In the genomic region with DNA sequence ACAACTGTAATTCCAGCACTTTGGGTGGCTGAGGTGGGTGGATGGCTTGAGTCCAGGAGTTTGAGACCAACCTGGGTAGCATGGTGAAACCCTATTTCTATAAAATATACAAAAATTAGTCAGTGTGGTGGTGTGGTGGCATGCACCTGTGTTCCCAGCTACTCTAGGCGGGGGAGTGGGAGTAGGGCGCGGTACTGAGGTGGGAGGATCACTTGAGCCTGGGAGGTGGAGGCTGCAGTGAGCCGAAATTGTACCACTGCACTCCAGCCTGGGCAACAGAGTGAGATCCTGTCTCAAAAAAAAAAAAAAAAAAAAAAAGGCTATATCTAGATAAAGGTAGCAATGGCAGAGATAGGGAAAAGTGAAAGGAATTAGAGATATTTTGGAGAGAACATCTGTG, we compare ENCODE assay signal across 7 cellular contexts. TPM values are rescaled to one million over a fixed set of nuclear protein-coding genes. Genes with fewer than 3 reads are reported as not detected.
A peak's percentile ranks its signal among the peaks of the same experiment; 100 is the strongest.
DNase-seq lines count a peak whose midpoint lies in the region; ATAC-seq, FAIRE-seq and TF ChIP-seq lines count a peak whose summit lies in the region.
"Not testable (repeated sequence)": the region's sequence is repeated elsewhere in the genome, so short reads cannot be mapped to it uniquely, and the experiment has no call there.

No MANE protein-coding gene starts in this region.

- CTCF ChIA-PET in PC-9 (lab: Charles Lee), result not testable (repeated sequence)
- CTCF ChIA-PET in activated CD4-positive, alpha-beta T cell treated with anti-CD3 and anti-CD28 coated beads for 36 hours (lab: Charles Lee), result interaction anchor here (0.5 to 0.6 kb wide), 2 partner anchors 57 to 376 kb away, joined by 3 read pairs; no protein-coding TSS in a partner anchor
- CTCF ChIA-PET in H1 (lab: Charles Lee; ENCODE audit: partially characterized antibody), result interaction anchor here (0.9 kb wide), 1 partner anchor 167 kb away, joined by 3 read pairs; no protein-coding TSS in a partner anchor

- intact Hi-C loops in CD14-positive monocyte (cut with micrococcal nuclease); PC-9 (cut with micrococcal nuclease; ENCODE audit: unreplicated experiment); head of caudate nucleus (cut with DNase I); spleen (cut with DNase I; ENCODE audit: low total_unique reads): not testable (repeated sequence)
- intact Hi-C loops in activated CD4-positive, alpha-beta T cell treated with anti-CD3 and anti-CD28 coated beads for 36 hours (cut with DNase I, micrococcal nuclease), result loop anchor here in 1 of 2 experiments (10.0 kb wide), 1 partner anchor 188 kb away; no protein-coding TSS in a partner anchor

- not testable (repeated sequence) for H3K4ac ChIP-seq in H1 (replicated peaks; ENCODE audit: insufficient read length, low read depth, low read length)

- 0 out of 2 replicates have a peak overlapping the region, but pooled peaks have one; percentile 72 for H3K27ac ChIP-seq in PC-9
- not testable (repeated sequence) for H3K27ac ChIP-seq in H1 (ENCODE audit: low read depth, low read length)
- H3K27ac ChIP-seq in spleen, result peak overlapping the region in 5 of 8 donors; percentile 43 to 71 (median 66)

- not testable (repeated sequence) for TF ChIP-seq CTCF in CD14-positive monocyte (IDR thresholded peaks at IDR 0.05); PC-9 (conservative IDR thresholded peaks at IDR 0.05); H1 (IDR thresholded peaks at IDR 0.05; ENCODE audit: control extremely low read depth in 1 of 3, insufficient read depth in 1 of 3, low read depth in 1 of 3, low read length in 3 of 3); spleen (IDR thresholded peaks at IDR 0.05 in 8 of 11, conservative IDR thresholded peaks at IDR 0.05 in 3 of 11)

- POLR2A ChIA-PET in PC-9 (lab: Charles Lee; ENCODE audit: unreplicated experiment), result interaction anchor here (0.6 kb wide), 1 partner anchor 98 kb away, joined by 30 read pairs; no protein-coding TSS in a partner anchor
- POLR2A ChIA-PET in activated CD4-positive, alpha-beta T cell treated with anti-CD3 and anti-CD28 coated beads for 36 hours (lab: Charles Lee), result interaction anchor here (0.6 kb wide), 1 partner anchor 224 kb away, joined by 4 read pairs; no protein-coding TSS in a partner anchor
- POLR2A ChIA-PET in H1 (lab: Charles Lee; ENCODE audit: partially characterized antibody), result interaction anchor here (0.7 to 3.1 kb wide), 3 partner anchors 18 to 167 kb away, joined by 3 to 12 read pairs (median 3); a partner anchor contains a TSS

- H3K9me3 ChIP-seq in PC-9 (ENCODE audit: insufficient read depth, low read depth); H1 (ENCODE audit: insufficient read depth in 2 of 2, low read depth in 1 of 2, low read length in 1 of 2); spleen: not testable (repeated sequence)

- not testable (repeated sequence) for BruUV-seq in PC-9 (replicated peaks; lab: Mats Ljungman, UMichigan)

- not testable (repeated sequence) for TF ChIP-seq POLR2A in H1 (IDR thresholded peaks at IDR 0.05; ENCODE audit: control extremely low read depth in 1 of 2, low read depth in 2 of 2, low read length in 2 of 2); spleen (IDR thresholded peaks at IDR 0.05)

- H3K9me3 Mint-ChIP-seq in CD14-positive monocyte; activated CD4-positive, alpha-beta T cell treated with anti-CD3 and anti-CD28 coated beads for 36 hours (ENCODE audit: low read depth); activated naive CD4-positive, alpha-beta T cell treated with anti-CD3 and anti-CD28 coated beads, Interleukin-2, amount 50 U/mL, for 72 hours: not testable (repeated sequence)

- not testable (repeated sequence) for TF ChIP-seq EP300 in H1 (IDR thresholded peaks at IDR 0.05; ENCODE audit: borderline replicate concordance in 1 of 2, low read depth in 2 of 2, low read length in 2 of 2)

- DNase-seq in CD14-positive monocyte (ENCODE audit: low spot score); PC-9; activated naive CD4-positive, alpha-beta T cell treated with anti-CD3 and anti-CD28 coated beads, Interleukin-2, amount 50 U/mL, for 72 hours (ENCODE audit: low spot score in 2 of 2); H1 (ENCODE audit: low read depth in 1 of 2, low spot score in 2 of 2); spleen: not testable (repeated sequence)
- peak; percentile 14 for DNase-seq in activated CD4-positive, alpha-beta T cell treated with anti-CD3 and anti-CD28 coated beads for 36 hours
- DNase-seq in head of caudate nucleus, result peak in 38 of 42 donors; percentile 16 to 68 (median 40)

- not testable (repeated sequence) for H2BK5ac ChIP-seq in H1 (ENCODE audit: low read depth, low read length)

- H4K91ac ChIP-seq in H1 (replicated peaks; ENCODE audit: insufficient read length, low read length), result not testable (repeated sequence)

- H2AK5ac ChIP-seq in H1 (ENCODE audit: low read depth, low read length), result not testable (repeated sequence)

- H4K20me1 ChIP-seq in PC-9 (ENCODE audit: insufficient read depth), result peaks cover 29% of the 10 kb centered on the region
- not testable (repeated sequence) for H4K20me1 ChIP-seq in H1 (replicated peaks in 1 of 2; ENCODE audit: control insufficient read depth in 1 of 2, insufficient read depth in 2 of 2, low read length in 2 of 2)

- not testable (repeated sequence) for H3K4me2 ChIP-seq in PC-9; H1 (ENCODE audit: insufficient read depth in 1 of 2, low read depth in 2 of 2, low read length in 2 of 2)

- peaks cover 25% of the 10 kb centered on the region for H3K4me1 ChIP-seq in PC-9 (replicated peaks; ENCODE audit: insufficient read depth)
- peaks cover 3 to 12% (median 6%) of the 10 kb centered on the region in 4 experiments for H3K4me1 ChIP-seq in H1 (replicated peaks in 1 of 4; ENCODE audit: control insufficient read depth in 3 of 4, insufficient read depth in 4 of 4, low read length in 3 of 4)
- H3K4me1 ChIP-seq in spleen, result peaks cover 9 to 94% (median 35%) of the 10 kb centered on the region in 6 donors

- H4K5ac ChIP-seq in H1 (ENCODE audit: insufficient read length, low read depth, low read length), result not testable (repeated sequence)

- H3K27ac Mint-ChIP-seq in CD14-positive monocyte, result peak overlapping the region in 6 of 7 donors; percentile 26 to 87 (median 81)
- not testable (repeated sequence) for H3K27ac Mint-ChIP-seq in activated CD4-positive, alpha-beta T cell treated with anti-CD3 and anti-CD28 coated beads for 36 hours
- peak overlapping the region; percentile 20 to 62 for H3K27ac Mint-ChIP-seq in activated naive CD4-positive, alpha-beta T cell treated with anti-CD3 and anti-CD28 coated beads, Interleukin-2, amount 50 U/mL, for 72 hours

- not testable (repeated sequence) for H2BK120ac ChIP-seq in H1 (replicated peaks; ENCODE audit: low read depth, low read length)

- TF ChIP-seq RAD21 in H1 (IDR thresholded peaks at IDR 0.05 in 1 of 2, conservative IDR thresholded peaks at IDR 0.05 in 1 of 2; ENCODE audit: low read depth in 2 of 2, low read length in 2 of 2), result not testable (repeated sequence)

- WGBS in H1 (ENCODE audit: extremely low coverage in 1 of 2, insufficient coverage in 1 of 2, insufficient read length in 1 of 2, insufficient replicate concordance in 2 of 2, low coverage in 1 of 2, low lambda C conversion rate in 2 of 2, missing lambda C conversion rate in 1 of 2), 2 experiments, result 98% methylated on average over 4 of the region's 4 CpGs; no CpG with 5 or more reads in 1 of the 2 experiments
- WGBS in spleen, 5 donors, result 94 to 97% (median 96%) methylated on average over 4 of the region's 4 CpGs

- not testable (repeated sequence) for H3K27me3 ChIP-seq in PC-9 (ENCODE audit: insufficient read depth, low read depth); H1 (replicated peaks in 1 of 4; ENCODE audit: control insufficient read depth in 3 of 4, extremely low read depth in 1 of 4, insufficient read depth in 3 of 4, low read length in 3 of 4); spleen (replicated peaks in 1 of 7)

- not testable (repeated sequence) for H2AFZ ChIP-seq in PC-9; H1 (ENCODE audit: low read length)

- H3K4me3 ChIP-seq in PC-9; H1 (ENCODE audit: extremely low read depth in 1 of 4, insufficient read depth in 2 of 4, low read depth in 3 of 4, low read length in 4 of 4): not testable (repeated sequence)
- H3K4me3 ChIP-seq in spleen, result peak overlapping the region in 4 of 8 donors; percentile 12 to 54 (median 32)

- H2BK12ac ChIP-seq in H1 (ENCODE audit: low read depth, low read length), result not testable (repeated sequence)

- H3K36me3 ChIP-seq in PC-9 (ENCODE audit: low read depth); H1 (ENCODE audit: control insufficient read depth in 2 of 4, insufficient read depth in 4 of 4, low read length in 3 of 4); spleen: not testable (repeated sequence)

- FAIRE-seq in H1 (lab: Jason Lieb, UNC), result not testable (repeated sequence)

- H3K4me1 Mint-ChIP-seq in CD14-positive monocyte, result peaks cover 44% of the 10 kb centered on the region
- H3K4me1 Mint-ChIP-seq in activated CD4-positive, alpha-beta T cell treated with anti-CD3 and anti-CD28 coated beads for 36 hours, result peaks cover 42% of the 10 kb centered on the region

- H3K9ac ChIP-seq in H1 (replicated peaks in 1 of 4; ENCODE audit: extremely low read depth in 1 of 4, low read depth in 3 of 4, low read length in 3 of 4), result not testable (repeated sequence)

- H2BK20ac ChIP-seq in H1 (ENCODE audit: low read length), result not testable (repeated sequence)

- not testable (repeated sequence) for H3K79me1 ChIP-seq in H1 (ENCODE audit: low read depth, low read length)

- 0 out of 2 replicates have a peak overlapping the region, but pooled peaks have one; percentile 14 for H4K8ac ChIP-seq in H1 (ENCODE audit: extremely low read depth, insufficient read depth, low read length)

- H3K14ac ChIP-seq in H1 (ENCODE audit: insufficient read length), result not testable (repeated sequence)

- H3K9me2 ChIP-seq in PC-9 (ENCODE audit: insufficient read depth), result not testable (repeated sequence)

- not testable (repeated sequence) for H3K56ac ChIP-seq in H1 (replicated peaks; ENCODE audit: insufficient read length, low read depth, low read length)

- ATAC-seq in activated CD4-positive, alpha-beta T cell treated with anti-CD3 and anti-CD28 coated beads for 36 hours, result not testable (repeated sequence)
- ATAC-seq in activated naive CD4-positive, alpha-beta T cell treated with anti-CD3 and anti-CD28 coated beads, Interleukin-2, amount 50 U/mL, for 72 hours, result peak in 1 of 2 donors; percentile 47

- peaks cover 22% of the 10 kb centered on the region; the same call in 1 of the 2 replicates for H3F3A ChIP-seq in PC-9 (ENCODE audit: insufficient read depth, low read depth)

- H3K23me2 ChIP-seq in H1 (ENCODE audit: low read depth, low read length), result not testable (repeated sequence)

- H3K79me2 ChIP-seq in PC-9 (ENCODE audit: low read depth) (peaks cover 81% of the 10 kb centered on the region), H1 (ENCODE audit: control insufficient read depth in 1 of 2, insufficient read depth in 2 of 2, low read length in 2 of 2) (peaks cover 0 to 83% of the 10 kb centered on the region in 2 experiments; a peak in 3 of 4 replicates)

- H3K27me3 Mint-ChIP-seq in CD14-positive monocyte (ENCODE audit: low read depth in 3 of 3); activated CD4-positive, alpha-beta T cell treated with anti-CD3 and anti-CD28 coated beads for 36 hours: not testable (repeated sequence)

- not testable (repeated sequence) for H3K18ac ChIP-seq in H1 (ENCODE audit: extremely low read depth, low read length)

- H3K4me3 Mint-ChIP-seq in CD14-positive monocyte, result peak overlapping the region; percentile 6 to 58
- not testable (repeated sequence) for H3K4me3 Mint-ChIP-seq in activated CD4-positive, alpha-beta T cell treated with anti-CD3 and anti-CD28 coated beads for 36 hours

- not testable (repeated sequence) for H3K23ac ChIP-seq in H1 (ENCODE audit: insufficient read length)

- not testable (repeated sequence) for H2BK15ac ChIP-seq in H1 (ENCODE audit: low read length)

- H3K36me3 Mint-ChIP-seq in CD14-positive monocyte; activated CD4-positive, alpha-beta T cell treated with anti-CD3 and anti-CD28 coated beads for 36 hours (ENCODE audit: low read depth); activated naive CD4-positive, alpha-beta T cell treated with anti-CD3 and anti-CD28 coated beads, Interleukin-2, amount 50 U/mL, for 72 hours: not testable (repeated sequence)

RNA-seq across cellular contexts. Expression of a gene that starts 25.0 kb away (rescaled TPM):
- 1 to 10 TPM; 3.0 to 4.7 TPM for polyA plus RNA-seq in CD14-positive monocyte
- total RNA-seq in PC-9 (2021), result 40.2 and 46.2 TPM in 2 replicates
- 10 to 100 TPM; 50.1 to 61.6 TPM for total RNA-seq in activated CD4-positive, alpha-beta T cell treated with anti-CD3 and anti-CD28 coated beads for 36 hours
- total RNA-seq in activated naive CD4-positive, alpha-beta T cell treated with anti-CD3 and anti-CD28 coated beads, Interleukin-2, amount 50 U/mL, for 72 hours, result 10 to 100 TPM; 41.3 to 50.7 TPM
- total RNA-seq in H1 (2021; fragmentation: NEBNext Ultra II Directional; extraction: Animal tissue kit (Norgen Biotek cat#: 25700)), result 58.1 and 59.4 TPM in 2 replicates
- polyA plus RNA-seq in H1 (2011; rRNA removed), result 22.1 and 22.8 TPM in 2 replicates
- polyA plus RNA-seq in H1 (2011; cell fraction: cytosol; rRNA removed), result 24.5 TPM
- 20.6 TPM for polyA plus RNA-seq in H1 (2011; cell fraction: nucleus; rRNA removed)
- polyA plus RNA-seq in H1 (2012, experiment 1 of 2), result 30.0 to 42.8 TPM (median 32.7 TPM) in 4 replicates
- polyA plus RNA-seq in H1 (2012, experiment 2 of 2), result 10.6 TPM
- polyA plus RNA-seq in H1 (2013, experiment 1 of 2), result 39.6 TPM
- 41.2 TPM for polyA plus RNA-seq in H1 (2013, experiment 2 of 2)
- 27.1 and 38.7 TPM in 2 replicates for polyA minus RNA-seq in H1 (2011; rRNA and poly(A)+ RNA removed)
- 28.0 TPM for polyA minus RNA-seq in H1 (2011; cell fraction: cytosol; rRNA and poly(A)+ RNA removed)
- polyA minus RNA-seq in H1 (2011; cell fraction: nucleus; rRNA and poly(A)+ RNA removed), result 32.3 TPM
- 10 to 100 TPM; 20.1 to 38.2 (median 34.6) TPM for total RNA-seq in spleen
- polyA plus RNA-seq in spleen, result 10 to 100 TPM; 17.1 to 25.4 (median 22.8) TPM
